In the genomic region with DNA sequence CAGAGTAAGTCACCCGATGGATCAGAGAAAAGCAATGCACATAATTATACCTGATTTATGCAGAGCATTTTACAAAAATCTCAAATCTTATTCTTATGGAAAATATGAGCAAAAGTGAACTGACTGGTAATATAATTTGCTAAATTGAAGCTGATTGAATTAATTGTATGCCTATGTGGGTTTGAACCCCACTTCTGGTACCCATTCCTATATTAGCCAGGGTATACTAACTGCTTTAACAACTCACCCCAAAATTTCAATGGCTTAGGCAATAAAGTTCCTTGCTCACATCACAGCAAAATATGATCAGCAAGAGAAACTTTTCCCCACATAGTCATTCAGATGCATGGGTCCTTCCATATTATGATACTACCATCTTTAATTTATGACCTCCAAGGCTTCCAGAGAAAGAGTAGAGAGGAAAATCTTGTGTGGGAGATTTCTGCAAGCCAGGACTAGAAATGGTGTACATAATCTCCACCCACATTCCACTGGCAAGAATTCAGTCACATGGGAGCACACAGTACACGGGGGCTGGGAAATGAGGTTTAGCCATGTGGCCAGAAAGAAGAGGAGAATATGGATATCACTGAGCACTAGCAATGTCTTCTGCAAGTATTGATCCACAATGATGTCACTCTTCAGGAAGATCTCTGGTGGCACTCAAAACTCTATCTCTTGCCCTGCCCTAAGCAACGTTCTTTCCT, we compare ENCODE assay signal across 18 cellular contexts.
DNase-seq lines count a peak whose midpoint lies in the region; ATAC-seq, FAIRE-seq and TF ChIP-seq lines count a peak whose summit lies in the region.
"Had no signal": no experiment of that assay in that cellular context is flagged by ENCODE, and none has a peak within 500 bp of the region (broad histone marks: within the 10 kb centered on the region; RNA-seq: fewer than 3 reads in every experiment).

No MANE protein-coding gene starts in this region.

- DNase-seq in left ventricle myocardium superior, result no peak
- no peak for DNase-seq in cardiac septum (ENCODE audit: low spot score)
- DNase-seq in bronchial epithelial cell (ENCODE audit: low read depth), result peak; percentile 29
- DNase-seq in mucosa of gallbladder (ENCODE audit: low spot score), result peak; percentile 34
- no peak for DNase-seq in NCI-H510A treated with DMSO at 0.1 percent for 48 hours (lab: John Stamatoyannopoulos, UW)
- DNase-seq in MV-4-11 (lab: John Stamatoyannopoulos, UW), result no peak
- DNase-seq in NCI-H1436 (lab: John Stamatoyannopoulos, UW), result no peak
- DNase-seq: AML-193; Caco-2; DMS53; IMR-90; NCI-H187 treated with DMSO at 0.1 percent for 48 hours; NCI-H526 treated with DMSO at 0.1 percent for 48 hours; NK-92 treated with Interleukin-12 subunit alpha and Interleukin-12 subunit beta, amount 100 ng/mL, for 24 hours; OCI-M1; SIG-M5 had no signal

- H3K36me3 ChIP-seq in bronchial epithelial cell (ENCODE audit: control insufficient read depth, insufficient read depth, low read length), result no peaks in the 10 kb centered on the region
- H3K36me3 ChIP-seq: HAP-1 had no signal

- TF ChIP-seq CTCF in bronchial epithelial cell (IDR thresholded peaks at IDR 0.05; ENCODE audit: insufficient read depth, low read length, severe bottlenecking), result no peak

- peak; percentile 48 for ATAC-seq in left ventricle myocardium superior

- H3K27me3 ChIP-seq in bronchial epithelial cell (ENCODE audit: control insufficient read depth, insufficient read depth, low read length), result no peaks in the 10 kb centered on the region

- intact Hi-C loops in left ventricle myocardium superior (cut with micrococcal nuclease) (no loop called here), cardiac septum (cut with DNase I) (no loop called here)

- no peak overlapping the region for H3K4me3 ChIP-seq in bronchial epithelial cell (ENCODE audit: low read depth, low read length)
- H3K4me3 ChIP-seq: HAP-1 had no signal

- FAIRE-seq in bronchial epithelial cell (lab: Jason Lieb, UNC), result no peak
- FAIRE-seq: A204.1 had no signal

Comparison
In these comparisons a context has a peak if more than half of its experiments do, and no peak if none do; other contexts are left out.
1. DNase-seq: peak in bronchial epithelial cell (single experiment) and mucosa of gallbladder (single experiment); none in left ventricle myocardium superior (single experiment), cardiac septum (single experiment), NCI-H510A treated with DMSO at 0.1 percent for 48 hours (single experiment), MV-4-11 (single experiment) and NCI-H1436 (single experiment).